In the genomic region with DNA sequence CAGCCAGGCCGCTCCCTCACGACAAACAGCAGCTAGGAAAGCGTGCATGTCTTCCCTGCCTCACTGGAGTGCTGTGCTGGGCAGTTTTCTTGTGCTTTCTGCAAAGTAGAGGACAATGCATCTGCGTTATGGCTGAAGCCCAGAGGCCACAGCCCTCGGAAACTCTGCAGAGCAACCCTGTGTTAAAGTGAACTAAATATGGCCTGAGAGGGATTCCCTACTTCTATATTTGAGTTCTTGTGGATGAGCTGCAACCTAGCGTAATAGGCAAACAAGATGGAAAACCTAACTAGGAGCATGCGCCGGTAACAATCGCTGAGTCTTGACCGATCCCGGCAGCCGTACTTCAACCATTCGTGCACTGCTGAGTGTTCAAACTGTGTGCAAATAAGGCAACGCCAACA, we compare ENCODE assay signal across 1 cellular context.
TF ChIP-seq lines count a peak whose summit lies in the region.

No MANE protein-coding gene starts in this region.

TF ChIP-seq in GM12878, 131 proteins besides CTCF, POLR2A, EP300 and RAD21:
- TF ChIP-seq, protein P1, sequence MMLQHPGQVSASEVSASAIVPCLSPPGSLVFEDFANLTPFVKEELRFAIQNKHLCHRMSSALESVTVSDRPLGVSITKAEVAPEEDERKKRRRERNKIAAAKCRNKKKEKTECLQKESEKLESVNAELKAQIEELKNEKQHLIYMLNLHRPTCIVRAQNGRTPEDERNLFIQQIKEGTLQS (IDR thresholded peaks at IDR 0.05; ENCODE audit: borderline replicate concordance, extremely low read depth, low read depth, low read length): no peak
- TF ChIP-seq, protein P2, sequence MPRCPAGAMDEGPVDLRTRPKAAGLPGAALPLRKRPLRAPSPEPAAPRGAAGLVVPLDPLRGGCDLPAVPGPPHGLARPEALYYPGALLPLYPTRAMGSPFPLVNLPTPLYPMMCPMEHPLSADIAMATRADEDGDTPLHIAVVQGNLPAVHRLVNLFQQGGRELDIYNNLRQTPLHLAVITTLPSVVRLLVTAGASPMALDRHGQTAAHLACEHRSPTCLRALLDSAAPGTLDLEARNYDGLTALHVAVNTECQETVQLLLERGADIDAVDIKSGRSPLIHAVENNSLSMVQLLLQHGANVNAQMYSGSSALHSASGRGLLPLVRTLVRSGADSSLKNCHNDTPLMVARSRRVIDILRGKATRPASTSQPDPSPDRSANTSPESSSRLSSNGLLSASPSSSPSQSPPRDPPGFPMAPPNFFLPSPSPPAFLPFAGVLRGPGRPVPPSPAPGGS (IDR thresholded peaks at IDR 0.05; ENCODE audit: borderline replicate concordance, insufficient read depth, low read depth, low read length, poor library complexity, severe bottlenecking): peak; percentile 49
